In genomic region chr12:53048033-53048779, GRCh38 we compare ENCODE assay signal across 8 cellular contexts. TPM values are rescaled to one million over a fixed set of nuclear protein-coding genes. Genes with fewer than 3 reads are reported as not detected.
DNase-seq lines count a peak whose midpoint lies in the region; ATAC-seq and TF ChIP-seq lines count a peak whose summit lies in the region.

No MANE protein-coding gene starts in this region.

- H3K36me3 ChIP-seq in BE2C (peaks cover 6% of the 10 kb centered on the region; the same call in 1 of the 2 replicates), trophoblast cell (ENCODE audit: control insufficient read depth in 1 of 2, insufficient read depth in 2 of 2, low read length in 2 of 2) (no peaks in the 10 kb centered on the region)

- H3K9me3 ChIP-seq in BE2C (no peaks in the 10 kb centered on the region), trophoblast cell (ENCODE audit: insufficient read depth, low read depth, low read length) (no peaks in the 10 kb centered on the region)

- H3K4me1 Mint-ChIP-seq in activated CD8-positive, alpha-beta T cell treated with anti-CD3 and anti-CD28 coated beads, Interleukin-2, amount 10 ng/mL, durations not matched to agents 7 days and 5 days (ENCODE audit: low read depth): peaks cover 24% of the 10 kb centered on the region

- H2BK5ac ChIP-seq in trophoblast cell (ENCODE audit: low read depth, low read length, poor library complexity): no peak overlapping the region

- H3K27ac ChIP-seq in trophoblast cell (ENCODE audit: low read depth, low read length): peak overlapping the region; percentile 13

- no peaks in the 10 kb centered on the region for H3K36me3 Mint-ChIP-seq in activated CD8-positive, alpha-beta T cell treated with anti-CD3 and anti-CD28 coated beads, Interleukin-2, amount 10 ng/mL, durations not matched to agents 7 days and 5 days (ENCODE audit: low read depth)

- no peak overlapping the region for H2AFZ ChIP-seq in trophoblast cell (ENCODE audit: insufficient read depth, low read length, poor library complexity)

- TF ChIP-seq CTCF in BE2C (IDR thresholded peaks at IDR 0.05; ENCODE audit: low read depth, low read length): peak; percentile 24; the same call in 1 of the 2 replicates

- no peak overlapping the region for H4K12ac ChIP-seq in trophoblast cell (ENCODE audit: low read depth, low read length)

- intact Hi-C loops in head of caudate nucleus (cut with DNase I): loop anchor here (5.0 kb wide), 2 partner anchors 41 to 134 kb away; partner anchors contain the start of genes CSAD, EIF4B and ZNF740

- peak overlapping the region; percentile 41 for H3K4me3 Mint-ChIP-seq in activated CD8-positive, alpha-beta T cell treated with anti-CD3 and anti-CD28 coated beads, Interleukin-2, amount 10 ng/mL, durations not matched to agents 7 days and 5 days

- DNase-seq in BE2C (peak; percentile 49), HK-2 (ENCODE audit: unreplicated experiment) (peak; percentile 79), head of caudate nucleus (peak in 39 of 42 donors; percentile 44 to 86 (median 66)), trophoblast cell (no peak)
- no peak for DNase-seq in activated CD8-positive, alpha-beta T cell treated with anti-CD3 and anti-CD28 coated beads, Interleukin-2, amount 10 ng/mL, durations not matched to agents 7 days and 5 days

- peak overlapping the region; percentile 15 for H4K91ac ChIP-seq in trophoblast cell (ENCODE audit: low read depth, low read length)

- no peak for ATAC-seq in activated CD8-positive, alpha-beta T cell treated with anti-CD3 and anti-CD28 coated beads, Interleukin-2, amount 10 ng/mL, durations not matched to agents 7 days and 5 days
- ATAC-seq in GM18868 (IDR thresholded peaks at IDR 0.05; ENCODE audit: unreplicated experiment) (no peak), HG03108 (IDR thresholded peaks at IDR 0.05; ENCODE audit: unreplicated experiment) (no peak), HG03378 (IDR thresholded peaks at IDR 0.05; ENCODE audit: unreplicated experiment) (no peak)

- no peak overlapping the region for H2BK120ac ChIP-seq in trophoblast cell (ENCODE audit: insufficient read depth, low read length, poor library complexity)

- peaks cover 5% of the 10 kb centered on the region for H3K79me2 ChIP-seq in trophoblast cell (ENCODE audit: control insufficient read depth, insufficient read depth, low read length, poor library complexity)

- no CpG with 5 or more reads among the region's 10 CpGs for WGBS in trophoblast cell (ENCODE audit: extremely low coverage, insufficient coverage, insufficient read length)

- no peak overlapping the region for H4K8ac ChIP-seq in trophoblast cell (ENCODE audit: low read depth, low read length)

- peaks cover 22% of the 10 kb centered on the region for H3K79me1 ChIP-seq in trophoblast cell (ENCODE audit: low read length)

- no peak overlapping the region for H3K4ac ChIP-seq in trophoblast cell (ENCODE audit: low read depth, low read length)

- no peak overlapping the region for H3K23ac ChIP-seq in trophoblast cell (ENCODE audit: low read length)

- H3K27me3 Mint-ChIP-seq in activated CD8-positive, alpha-beta T cell treated with anti-CD3 and anti-CD28 coated beads, Interleukin-2, amount 10 ng/mL, durations not matched to agents 7 days and 5 days (ENCODE audit: low read depth): peaks cover 6% of the 10 kb centered on the region

- H3K27ac Mint-ChIP-seq in activated CD8-positive, alpha-beta T cell treated with anti-CD3 and anti-CD28 coated beads, Interleukin-2, amount 10 ng/mL, durations not matched to agents 7 days and 5 days: no peak overlapping the region

- H3K27me3 ChIP-seq in BE2C (no peaks in the 10 kb centered on the region), trophoblast cell (ENCODE audit: insufficient read depth, low read length) (no peaks in the 10 kb centered on the region)

- CTCF ChIA-PET in activated CD8-positive, alpha-beta T cell treated with anti-CD3 and anti-CD28 coated beads, Interleukin-2, amount 10 ng/mL, durations not matched to agents 7 days and 5 days (lab: Charles Lee): interaction anchor here (0.7 to 4.3 kb wide), 10 partner anchors 9 to 203 kb away, joined by 3 to 21 read pairs (median 6); partner anchors contain the start of genes EIF4B and SOAT2

- POLR2A ChIA-PET in activated CD8-positive, alpha-beta T cell treated with anti-CD3 and anti-CD28 coated beads, Interleukin-2, amount 10 ng/mL, durations not matched to agents 7 days and 5 days (lab: Charles Lee): interaction anchor here (0.6 to 2.0 kb wide), 5 partner anchors 26 to 393 kb away, joined by 3 to 8 read pairs (median 4); partner anchors contain the start of genes SOAT2 and SPRYD3

- H2BK12ac ChIP-seq in trophoblast cell (ENCODE audit: low read length): peak overlapping the region; percentile 68

- H3K18ac ChIP-seq in trophoblast cell (ENCODE audit: low read length): no peak overlapping the region

- peak overlapping the region; percentile 47 for H2AK5ac ChIP-seq in trophoblast cell (ENCODE audit: low read length)

- H3K4me2 ChIP-seq in trophoblast cell (ENCODE audit: low read length): peak overlapping the region; percentile 73

- H3K9me3 Mint-ChIP-seq in activated CD8-positive, alpha-beta T cell treated with anti-CD3 and anti-CD28 coated beads, Interleukin-2, amount 10 ng/mL, durations not matched to agents 7 days and 5 days (ENCODE audit: insufficient read depth): no peaks in the 10 kb centered on the region

- H3K4me3 ChIP-seq in BE2C (ENCODE audit: low read depth, low read length) (peak overlapping the region; percentile 46; the same call in 1 of the 2 replicates), trophoblast cell (ENCODE audit: low read depth, low read length) (no peak overlapping the region)

- H3K9ac ChIP-seq in trophoblast cell (ENCODE audit: low read length): no peak overlapping the region

- H3K4me1 ChIP-seq in BE2C: peaks cover 28% of the 10 kb centered on the region
- peaks cover 51 to 67% of the 10 kb centered on the region in 2 experiments for H3K4me1 ChIP-seq in trophoblast cell (ENCODE audit: control insufficient read depth in 1 of 2, insufficient read depth in 2 of 2, low read length in 2 of 2)

- no peak overlapping the region for H3K14ac ChIP-seq in trophoblast cell (ENCODE audit: low read length)

RNA-seq across cellular contexts. Expression of gene TNS2, which starts 1.7 kb away (rescaled TPM):
- 28.1 TPM for polyA plus RNA-seq in BE2C (2012; ENCODE audit: insufficient read depth, insufficient read length, low read depth)
- 1 to 10 TPM; 1.0 to 1.4 TPM for total RNA-seq in activated CD8-positive, alpha-beta T cell treated with anti-CD3 and anti-CD28 coated beads, Interleukin-2, amount 10 ng/mL, durations not matched to agents 7 days and 5 days
- 2.8 and 5.7 TPM in 2 replicates for polyA plus RNA-seq in trophoblast cell (2013)

RNA-seq across cellular contexts. Expression of gene SPRYD3, which starts 31.0 kb away (rescaled TPM):
- polyA plus RNA-seq in BE2C (2012; ENCODE audit: insufficient read depth, insufficient read length, low read depth): 30.5 TPM
- 10 to 100 TPM; 27.2 to 31.2 TPM for total RNA-seq in activated CD8-positive, alpha-beta T cell treated with anti-CD3 and anti-CD28 coated beads, Interleukin-2, amount 10 ng/mL, durations not matched to agents 7 days and 5 days
- 7.1 and 7.5 TPM in 2 replicates for polyA plus RNA-seq in trophoblast cell (2013)

RNA-seq across cellular contexts. Expression of gene EIF4B, which starts 42.0 kb away (rescaled TPM):
- polyA plus RNA-seq in BE2C (2012; ENCODE audit: insufficient read depth, insufficient read length, low read depth): 173 TPM
- 100 to 1,000 TPM; 352 to 353 TPM for total RNA-seq in activated CD8-positive, alpha-beta T cell treated with anti-CD3 and anti-CD28 coated beads, Interleukin-2, amount 10 ng/mL, durations not matched to agents 7 days and 5 days
- 342 and 356 TPM in 2 replicates for polyA plus RNA-seq in trophoblast cell (2013)

RNA-seq across cellular contexts. Expression of gene IGFBP6, which starts 49.3 kb away (rescaled TPM):
- polyA plus RNA-seq in BE2C (2012; ENCODE audit: insufficient read depth, insufficient read length, low read depth): not detected
- total RNA-seq in activated CD8-positive, alpha-beta T cell treated with anti-CD3 and anti-CD28 coated beads, Interleukin-2, amount 10 ng/mL, durations not matched to agents 7 days and 5 days: 1 to 10 TPM; 3.1 to 5.4 TPM
- polyA plus RNA-seq in trophoblast cell (2013): 0.07 and 0.12 TPM in 2 replicates

RNA-seq across cellular contexts. Expression of gene SOAT2, which starts 55.1 kb away (rescaled TPM):
- not detected for polyA plus RNA-seq in BE2C (2012; ENCODE audit: insufficient read depth, insufficient read length, low read depth)
- 10 to 100 TPM; 10.8 to 13.3 TPM for total RNA-seq in activated CD8-positive, alpha-beta T cell treated with anti-CD3 and anti-CD28 coated beads, Interleukin-2, amount 10 ng/mL, durations not matched to agents 7 days and 5 days
- not detected in 2 replicates for polyA plus RNA-seq in trophoblast cell (2013)

Comparison
In these comparisons a context has a peak if more than half of its experiments do, and no peak if none do; other contexts are left out.
1. DNase-seq: peak in BE2C (single experiment), HK-2 (single experiment) and head of caudate nucleus (39 of 42); none in activated CD8-positive, alpha-beta T cell treated with anti-CD3 and anti-CD28 coated beads, Interleukin-2, amount 10 ng/mL, durations not matched to agents 7 days and 5 days (single experiment) and trophoblast cell (0 of 2).